In the genomic region with DNA sequence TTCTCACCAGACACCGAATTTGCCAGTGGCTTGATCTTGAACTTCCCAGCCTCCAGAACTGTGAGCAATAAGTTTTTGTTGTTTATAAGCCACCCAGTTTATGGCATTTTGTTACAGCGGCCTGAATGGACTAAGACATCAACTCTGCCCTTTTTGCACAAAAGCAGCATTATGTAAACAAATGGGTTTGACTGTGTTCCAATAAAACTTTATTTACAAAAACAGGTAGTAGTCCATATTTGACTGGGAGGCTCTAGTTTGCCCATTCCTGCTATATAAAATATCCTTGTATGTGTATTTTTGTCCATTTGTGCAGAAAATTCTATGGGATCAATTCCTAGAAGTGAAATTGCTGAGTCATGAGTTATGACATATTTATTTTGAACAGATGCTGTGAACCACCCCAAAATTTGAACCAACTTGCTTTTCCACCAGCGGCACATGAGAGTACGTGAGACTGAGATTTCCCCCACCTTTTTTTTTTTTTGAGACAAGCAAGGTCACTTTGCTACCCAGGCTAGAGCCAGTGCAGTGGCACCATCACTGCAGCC, we compare ENCODE assay signal across 1 cellular context.
TF ChIP-seq lines count a peak whose summit lies in the region.

No MANE protein-coding gene starts in this region.

TF ChIP-seq in GM23338, 12 proteins besides CTCF, POLR2A, EP300 and RAD21 (continued from another document):
- TF ChIP-seq, protein P1, sequence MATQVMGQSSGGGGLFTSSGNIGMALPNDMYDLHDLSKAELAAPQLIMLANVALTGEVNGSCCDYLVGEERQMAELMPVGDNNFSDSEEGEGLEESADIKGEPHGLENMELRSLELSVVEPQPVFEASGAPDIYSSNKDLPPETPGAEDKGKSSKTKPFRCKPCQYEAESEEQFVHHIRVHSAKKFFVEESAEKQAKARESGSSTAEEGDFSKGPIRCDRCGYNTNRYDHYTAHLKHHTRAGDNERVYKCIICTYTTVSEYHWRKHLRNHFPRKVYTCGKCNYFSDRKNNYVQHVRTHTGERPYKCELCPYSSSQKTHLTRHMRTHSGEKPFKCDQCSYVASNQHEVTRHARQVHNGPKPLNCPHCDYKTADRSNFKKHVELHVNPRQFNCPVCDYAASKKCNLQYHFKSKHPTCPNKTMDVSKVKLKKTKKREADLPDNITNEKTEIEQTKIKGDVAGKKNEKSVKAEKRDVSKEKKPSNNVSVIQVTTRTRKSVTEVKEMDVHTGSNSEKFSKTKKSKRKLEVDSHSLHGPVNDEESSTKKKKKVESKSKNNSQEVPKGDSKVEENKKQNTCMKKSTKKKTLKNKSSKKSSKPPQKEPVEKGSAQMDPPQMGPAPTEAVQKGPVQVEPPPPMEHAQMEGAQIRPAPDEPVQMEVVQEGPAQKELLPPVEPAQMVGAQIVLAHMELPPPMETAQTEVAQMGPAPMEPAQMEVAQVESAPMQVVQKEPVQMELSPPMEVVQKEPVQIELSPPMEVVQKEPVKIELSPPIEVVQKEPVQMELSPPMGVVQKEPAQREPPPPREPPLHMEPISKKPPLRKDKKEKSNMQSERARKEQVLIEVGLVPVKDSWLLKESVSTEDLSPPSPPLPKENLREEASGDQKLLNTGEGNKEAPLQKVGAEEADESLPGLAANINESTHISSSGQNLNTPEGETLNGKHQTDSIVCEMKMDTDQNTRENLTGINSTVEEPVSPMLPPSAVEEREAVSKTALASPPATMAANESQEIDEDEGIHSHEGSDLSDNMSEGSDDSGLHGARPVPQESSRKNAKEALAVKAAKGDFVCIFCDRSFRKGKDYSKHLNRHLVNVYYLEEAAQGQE (IDR thresholded peaks at IDR 0.05; ENCODE audit: unreplicated experiment), result no peak
- TF ChIP-seq EZH2 (IDR thresholded peaks at IDR 0.05; ENCODE audit: low read depth, unreplicated experiment), result no peak
- no peak for TF ChIP-seq NANOG (IDR thresholded peaks at IDR 0.05; ENCODE audit: borderline replicate concordance)
- no peak for TF ChIP-seq POLR2AphosphoS5 (IDR thresholded peaks at IDR 0.05; ENCODE audit: low read depth)
- no peak for TF ChIP-seq EZH2phosphoT487 (IDR thresholded peaks at IDR 0.05; ENCODE audit: unreplicated experiment)
- TF ChIP-seq CREB1 (CRISPR knock-in tag; IDR thresholded peaks at IDR 0.05; ENCODE audit: low read depth), result no peak
- no peak for TF ChIP-seq ZNF114 (CRISPR knock-in tag; IDR thresholded peaks at IDR 0.05)
- TF ChIP-seq ZNF331 (CRISPR knock-in tag; IDR thresholded peaks at IDR 0.05; ENCODE audit: low read depth), result no peak
- TF ChIP-seq, protein P2, sequence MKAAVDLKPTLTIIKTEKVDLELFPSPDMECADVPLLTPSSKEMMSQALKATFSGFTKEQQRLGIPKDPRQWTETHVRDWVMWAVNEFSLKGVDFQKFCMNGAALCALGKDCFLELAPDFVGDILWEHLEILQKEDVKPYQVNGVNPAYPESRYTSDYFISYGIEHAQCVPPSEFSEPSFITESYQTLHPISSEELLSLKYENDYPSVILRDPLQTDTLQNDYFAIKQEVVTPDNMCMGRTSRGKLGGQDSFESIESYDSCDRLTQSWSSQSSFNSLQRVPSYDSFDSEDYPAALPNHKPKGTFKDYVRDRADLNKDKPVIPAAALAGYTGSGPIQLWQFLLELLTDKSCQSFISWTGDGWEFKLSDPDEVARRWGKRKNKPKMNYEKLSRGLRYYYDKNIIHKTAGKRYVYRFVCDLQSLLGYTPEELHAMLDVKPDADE (IDR thresholded peaks at IDR 0.05), result no peak
